24 cellular contexts compared by ENCODE assay signal in the genomic region with DNA sequence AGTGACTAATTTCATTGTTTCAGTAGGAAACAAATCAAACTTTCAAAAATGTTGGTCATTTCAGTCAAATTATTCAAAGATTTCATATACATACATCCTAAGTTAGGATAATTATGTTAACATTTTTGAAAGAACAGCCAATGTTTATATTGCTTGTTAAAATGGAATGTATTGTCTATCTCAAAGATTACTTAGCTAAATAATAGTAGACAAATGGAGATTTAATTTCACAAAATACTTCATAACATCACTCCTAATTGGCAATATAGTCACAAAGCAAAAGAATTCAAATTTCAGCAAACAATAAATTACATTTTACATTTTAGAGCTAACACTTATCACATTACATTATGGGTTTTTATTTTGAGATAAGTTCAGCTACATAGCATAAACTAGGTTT.
"Had no signal": no experiment of that assay in that cellular context is flagged by ENCODE, and none has a peak within 500 bp of the region (broad histone marks: within the 10 kb centered on the region; RNA-seq: fewer than 3 reads in every experiment).

No MANE protein-coding gene starts in this region.

- H3K9me3 ChIP-seq: SJSA1 had no signal

- H3K4me3 Mint-ChIP-seq: activated CD4-positive, alpha-beta memory T cell treated with anti-CD3 and anti-CD28 coated beads for 36 hours; activated CD4-positive, alpha-beta T cell treated with anti-CD3 and anti-CD28 coated beads, Interleukin-2, amount 10 ng/mL, durations not matched to agents 7 days and 5 days; activated naive CD4-positive, alpha-beta T cell treated with anti-CD3 and anti-CD28 coated beads, Interleukin-2, amount 50 U/mL, for 24 hours; IgD-negative memory B cell; T-helper 17 cell; WTC11 had no signal

- H3K27me3 Mint-ChIP-seq: activated CD4-positive, alpha-beta memory T cell treated with anti-CD3 and anti-CD28 coated beads for 36 hours; activated CD4-positive, alpha-beta T cell treated with anti-CD3 and anti-CD28 coated beads, Interleukin-2, amount 10 ng/mL, durations not matched to agents 7 days and 5 days; activated naive CD4-positive, alpha-beta T cell treated with anti-CD3 and anti-CD28 coated beads, Interleukin-2, amount 50 U/mL, for 24 hours; IgD-negative memory B cell; T-helper 17 cell had no signal

- H3K4me2 ChIP-seq: KMS-11 had no signal

- H3K36me3 Mint-ChIP-seq: WTC11 had no signal

- H3K9me3 Mint-ChIP-seq: activated CD4-positive, alpha-beta memory T cell treated with anti-CD3 and anti-CD28 coated beads for 36 hours; activated CD4-positive, alpha-beta T cell treated with anti-CD3 and anti-CD28 coated beads, Interleukin-2, amount 10 ng/mL, durations not matched to agents 7 days and 5 days; activated naive CD4-positive, alpha-beta T cell treated with anti-CD3 and anti-CD28 coated beads, Interleukin-2, amount 50 U/mL, for 24 hours; activated T-cell treated with anti-CD3 and anti-CD28 coated beads, Interleukin-2, amount 50 U/mL, for 72 hours; activated T-helper 2 cell treated with anti-CD3 and anti-CD28 coated beads, Interferon-gamma antibody, Interleukin-2, Interleukin-4, amounts not matched to agents 10 μg/mL and 5 μg/mL and 100 μg/mL, durations not matched to agents 14 hours and 24 hours and 36 hours; IgD-negative memory B cell; WTC11 had no signal

- H3K4me1 Mint-ChIP-seq: IgD-negative memory B cell, T-helper 17 cell had no signal

- H3K9ac ChIP-seq: KMS-11 had no signal

- DNase-seq: activated CD4-positive, alpha-beta memory T cell treated with anti-CD3 and anti-CD28 coated beads for 36 hours; activated CD4-positive, alpha-beta T cell treated with anti-CD3 and anti-CD28 coated beads, Interleukin-2, amount 10 ng/mL, durations not matched to agents 7 days and 5 days; activated CD4-positive, CD25-positive, alpha-beta regulatory T cell treated with anti-CD3 and anti-CD28 coated beads, Interleukin-2, amount 50 U/mL, for 72 hours; activated CD8-positive, alpha-beta memory T cell treated with anti-CD3 and anti-CD28 coated beads, Interleukin-2, amount 50 U/mL, for 4 hours; activated T-cell treated with anti-CD3 and anti-CD28 coated beads, Interleukin-2, amount 50 U/mL, for 72 hours; brain microvascular endothelial cell; NCI-H1092; NCI-H2029; NCI-H510A treated with DMSO at 0.1 percent for 48 hours; NCI-H69; NK-92 treated with Interleukin-12 subunit alpha and Interleukin-12 subunit beta, amount 100 ng/mL, for 24 hours; OCI-M1; Right ventricle myocardium superior; T-helper 17 cell; T-helper 9 cell had no signal

- H3K4me1 ChIP-seq: SJSA1 had no signal

- H3K27me3 ChIP-seq: brain microvascular endothelial cell, cardiac muscle cell, SJSA1 had no signal

- H3K27ac ChIP-seq: brain microvascular endothelial cell, cardiac muscle cell, KMS-11, RWPE1, SJSA1 had no signal

- H3K4me3 ChIP-seq: cardiac muscle cell, SJSA1 had no signal

- H3K36me3 ChIP-seq: brain microvascular endothelial cell, cardiac muscle cell, SJSA1 had no signal

- H3K27ac Mint-ChIP-seq: activated CD4-positive, alpha-beta memory T cell treated with anti-CD3 and anti-CD28 coated beads for 36 hours; activated CD4-positive, alpha-beta T cell treated with anti-CD3 and anti-CD28 coated beads, Interleukin-2, amount 10 ng/mL, durations not matched to agents 7 days and 5 days; activated T-helper 2 cell treated with anti-CD3 and anti-CD28 coated beads, Interferon-gamma antibody, Interleukin-2, Interleukin-4, amounts not matched to agents 10 μg/mL and 5 μg/mL and 100 μg/mL, durations not matched to agents 14 hours and 24 hours and 36 hours; IgD-negative memory B cell; WTC11 had no signal

- ATAC-seq: activated T-cell treated with anti-CD3 and anti-CD28 coated beads, Interleukin-2, amount 50 U/mL, for 72 hours; Panc1; T-helper 17 cell had no signal
